1 cellular context compared by ENCODE assay signal in the genomic region with DNA sequence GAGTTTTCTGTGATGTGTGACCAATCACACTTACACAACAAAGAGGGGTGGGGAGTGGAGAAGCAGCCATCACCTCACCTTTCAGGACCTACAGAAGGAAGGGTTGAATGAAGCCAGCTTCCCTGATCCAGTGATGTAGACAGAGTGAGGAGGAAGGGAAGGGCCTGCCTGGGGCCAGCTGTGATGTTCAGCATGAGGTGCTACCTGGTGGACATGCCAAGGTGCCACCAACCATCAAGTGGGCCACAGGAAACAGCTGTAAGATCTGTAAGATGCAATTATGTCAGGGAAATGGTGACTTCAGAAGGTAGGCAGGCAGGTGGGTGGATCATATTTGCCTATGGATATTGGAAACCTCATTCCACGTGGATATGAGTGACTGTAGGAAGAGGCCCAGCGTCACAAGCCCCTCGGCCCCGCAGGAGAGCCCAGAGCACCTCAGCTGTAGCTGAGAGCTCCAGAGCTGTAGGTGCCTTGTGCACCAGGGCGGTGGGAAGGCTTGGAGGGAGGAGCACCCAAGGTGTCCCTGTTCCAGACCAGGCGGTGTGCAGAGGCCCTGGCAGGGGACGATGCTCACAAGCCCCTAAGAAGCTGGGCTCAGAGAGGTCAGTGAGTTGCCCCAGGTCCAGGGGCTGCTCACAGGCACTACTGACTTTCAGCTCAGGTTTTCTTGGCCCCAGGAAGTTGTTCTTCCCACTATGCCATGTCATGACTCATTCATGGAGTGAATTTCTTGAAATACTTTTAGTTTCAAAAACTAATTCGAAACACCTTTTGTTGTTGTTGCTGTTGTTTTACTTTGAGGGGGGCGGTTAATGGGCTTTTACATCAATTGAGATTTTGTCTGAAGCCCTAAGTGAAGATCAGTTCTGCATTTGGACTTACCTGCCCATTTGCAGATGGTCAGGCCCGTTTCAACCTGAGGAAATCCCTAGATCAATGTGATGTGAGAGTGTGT.
TF ChIP-seq lines count a peak whose summit lies in the region.

No MANE protein-coding gene starts in this region.

TF ChIP-seq in SK-N-SH treated with all-trans-retinoic acid at 6 μM for 48 hours, 23 proteins besides CTCF, POLR2A, EP300 and RAD21 (continued from another document):
- TF ChIP-seq ZFP3 (CRISPR knock-in tag; IDR thresholded peaks at IDR 0.05) (no peak), ZNF565 (CRISPR knock-in tag; conservative IDR thresholded peaks at IDR 0.05; ENCODE audit: low read depth) (no peak), TOX (CRISPR knock-in tag; IDR thresholded peaks at IDR 0.05; ENCODE audit: borderline replicate concordance) (no peak), CSDC2 (CRISPR knock-in tag; IDR thresholded peaks at IDR 0.05) (no peak)
